ENCODE assay signal across 8 cellular contexts in the genomic region with DNA sequence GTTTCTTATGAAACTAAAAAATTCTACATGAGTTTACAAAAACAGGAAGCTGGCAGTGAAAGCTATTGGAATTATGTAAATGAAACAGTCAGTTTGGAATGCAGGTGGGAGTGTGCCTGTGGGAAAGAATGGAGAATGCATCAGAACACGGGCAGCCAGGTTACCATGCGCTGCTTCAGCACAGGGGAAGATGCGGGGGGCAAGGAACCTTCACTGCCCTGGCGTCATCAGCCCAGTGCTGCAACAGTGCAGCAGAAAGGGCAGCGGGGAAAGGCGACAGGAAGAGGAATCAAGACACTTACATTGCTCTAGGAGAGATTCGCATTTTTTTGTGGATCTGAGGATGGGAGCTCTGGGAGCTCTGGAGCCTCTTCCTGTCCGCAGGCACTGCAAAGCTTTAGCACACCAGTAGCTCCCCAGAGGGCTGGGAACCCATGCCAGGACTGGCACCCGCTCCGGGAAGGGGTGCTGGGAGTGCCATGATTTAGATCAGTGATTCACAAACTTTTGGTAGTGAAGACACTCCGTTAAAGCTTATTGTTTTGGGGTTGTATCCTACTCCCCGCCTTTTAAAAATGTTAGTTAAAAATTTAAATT.
DNase-seq lines count a peak whose midpoint lies in the region; ATAC-seq and TF ChIP-seq lines count a peak whose summit lies in the region.

No MANE protein-coding gene starts in this region.

- H3K27me3 ChIP-seq in H7 (ENCODE audit: control insufficient read depth, insufficient read depth, low read length), result no peaks in the 10 kb centered on the region; the same call in 1 of the 2 replicates

- no peak for ATAC-seq in HG03432 (IDR thresholded peaks at IDR 0.05; ENCODE audit: unreplicated experiment)

- in situ Hi-C loops in ACHN (cut with HindIII; ENCODE audit: low pct_ligation_motif_present, low pct_unique_long_range_greater_than_20kb, low sequenced_read_pairs), result no loop called here

- peak overlapping the region; percentile 74 for H3K4me3 Mint-ChIP-seq in T-helper 2 cell treated with Interferon-gamma antibody and Interleukin-4, amounts not matched to agents 5 μg/mL and 100 μg/mL, for 36 hours

- DNase-seq in ACHN, result peak; percentile 74
- peak; percentile 64 for DNase-seq in H7
- DNase-seq in T-helper 2 cell treated with Interferon-gamma antibody and Interleukin-4, amounts not matched to agents 5 μg/mL and 100 μg/mL, for 36 hours (ENCODE audit: low spot score), result no peak
- peak; percentile 60 for DNase-seq in fibroblast of mammary gland (ENCODE audit: low read depth)
- DNase-seq in retinal pigment epithelial cell (ENCODE audit: low read depth), result peak; percentile 53
- no peak for DNase-seq in HuH-7 (ENCODE audit: low spot score)
- no peak for DNase-seq in foreskin melanocyte

- no peaks in the 10 kb centered on the region for H3K36me3 ChIP-seq in H7 (replicated peaks; ENCODE audit: control insufficient read depth, insufficient read depth, low read length)

- H3K27me3 Mint-ChIP-seq in T-helper 2 cell treated with Interferon-gamma antibody and Interleukin-4, amounts not matched to agents 5 μg/mL and 100 μg/mL, for 36 hours (ENCODE audit: low read depth), result no peaks in the 10 kb centered on the region

- peaks cover 8% of the 10 kb centered on the region for H3K9me3 Mint-ChIP-seq in T-helper 2 cell treated with Interferon-gamma antibody and Interleukin-4, amounts not matched to agents 5 μg/mL and 100 μg/mL, for 36 hours

- H3K4me1 Mint-ChIP-seq in T-helper 2 cell treated with Interferon-gamma antibody and Interleukin-4, amounts not matched to agents 5 μg/mL and 100 μg/mL, for 36 hours (ENCODE audit: low read depth), result peaks cover 58% of the 10 kb centered on the region

- peaks cover 5% of the 10 kb centered on the region for H3K36me3 Mint-ChIP-seq in T-helper 2 cell treated with Interferon-gamma antibody and Interleukin-4, amounts not matched to agents 5 μg/mL and 100 μg/mL, for 36 hours (ENCODE audit: low read depth)

- H3K4me3 ChIP-seq in H7 (ENCODE audit: insufficient read depth, low read depth, low read length) (no peak overlapping the region), fibroblast of mammary gland (ENCODE audit: control insufficient read depth, low read depth, low read length) (no peak overlapping the region), retinal pigment epithelial cell (ENCODE audit: low read length) (peak overlapping the region; percentile 15)

- H3K27ac Mint-ChIP-seq in T-helper 2 cell treated with Interferon-gamma antibody and Interleukin-4, amounts not matched to agents 5 μg/mL and 100 μg/mL, for 36 hours, result peak overlapping the region; percentile 93

- no peak for TF ChIP-seq CTCF in fibroblast of mammary gland (conservative IDR thresholded peaks at IDR 0.05; ENCODE audit: control insufficient read depth, insufficient read depth, low read depth, low read length)
- TF ChIP-seq CTCF in retinal pigment epithelial cell (conservative IDR thresholded peaks at IDR 0.05; ENCODE audit: low read depth, low read length), result no peak

Comparison
In these comparisons a context has a peak if more than half of its experiments do, and no peak if none do; other contexts are left out.
1. DNase-seq: peak in ACHN (single experiment), H7 (single experiment), fibroblast of mammary gland (single experiment) and retinal pigment epithelial cell (single experiment); none in T-helper 2 cell treated with Interferon-gamma antibody and Interleukin-4, amounts not matched to agents 5 μg/mL and 100 μg/mL, for 36 hours (single experiment), HuH-7 (single experiment) and foreskin melanocyte (single experiment).